Comparison of ENCODE assay signal across 31 cellular contexts in genomic region chr5:84585218-84585617, GRCh38.
"Had no signal": no experiment of that assay in that cellular context is flagged by ENCODE, and none has a peak within 500 bp of the region (broad histone marks: within the 10 kb centered on the region; RNA-seq: fewer than 3 reads in every experiment).

No MANE protein-coding gene starts in this region.

- H3K4me2 ChIP-seq: SK-N-SH had no signal

- H3K4me3 Mint-ChIP-seq: activated B cell treated with CpG ODN at 0.5 μM for 24 hours; activated CD4-positive, alpha-beta memory T cell treated with anti-CD3 and anti-CD28 coated beads for 36 hours; activated naive CD4-positive, alpha-beta T cell treated with anti-CD3 and anti-CD28 coated beads for 36 hours; activated T-cell treated with anti-CD3 and anti-CD28 coated beads, Interleukin-2, amount 50 U/mL, for 4 hours; activated T-helper 1 cell treated with anti-CD3 and anti-CD28 coated beads, Interleukin-12 subunit alpha, Interleukin-12 subunit beta, Interleukin-2, Interleukin-4 antibody, amounts not matched to agents 30 ng/mL and 10 ng/mL and 1 ng/mL, durations not matched to agents 14 hours and 24 hours and 36 hours; brain; T-helper 1 cell treated with Interleukin-12 subunit alpha and Interleukin-12 subunit beta and Interleukin-4 antibody, amounts not matched to agents 30 μg/mL and 1 μg/mL, for 36 hours; T-helper 2 cell treated with Interferon-gamma antibody and Interleukin-4, amounts not matched to agents 5 μg/mL and 100 μg/mL, for 36 hours had no signal

- H3K9ac ChIP-seq: SK-N-SH had no signal

- H3K27ac ChIP-seq: Peyer's patch, SJSA1 had no signal

- H3K27ac Mint-ChIP-seq: activated B cell treated with CpG ODN at 0.5 μM for 24 hours; activated CD4-positive, alpha-beta memory T cell treated with anti-CD3 and anti-CD28 coated beads for 36 hours; activated naive CD4-positive, alpha-beta T cell treated with anti-CD3 and anti-CD28 coated beads for 36 hours; activated naive CD4-positive, alpha-beta T cell treated with anti-CD3 and anti-CD28 coated beads, Interleukin-2, amount 50 U/mL, for 72 hours; activated T-helper 1 cell treated with anti-CD3 and anti-CD28 coated beads, Interleukin-12 subunit alpha, Interleukin-12 subunit beta, Interleukin-2, Interleukin-4 antibody, amounts not matched to agents 30 ng/mL and 10 ng/mL and 1 ng/mL, durations not matched to agents 14 hours and 24 hours and 36 hours; brain; T-helper 1 cell treated with Interleukin-12 subunit alpha and Interleukin-12 subunit beta and Interleukin-4 antibody, amounts not matched to agents 30 μg/mL and 1 μg/mL, for 36 hours; T-helper 2 cell treated with Interferon-gamma antibody and Interleukin-4, amounts not matched to agents 5 μg/mL and 100 μg/mL, for 36 hours had no signal

- H3K36me3 ChIP-seq: Peyer's patch, SJSA1 had no signal

- H3K9me3 ChIP-seq: Peyer's patch, SJSA1, SK-N-SH had no signal

- H3K36me3 Mint-ChIP-seq: activated CD4-positive, alpha-beta memory T cell treated with anti-CD3 and anti-CD28 coated beads for 36 hours; activated naive CD4-positive, alpha-beta T cell treated with anti-CD3 and anti-CD28 coated beads, Interleukin-2, amount 50 U/mL, for 72 hours; brain had no signal

- H3K9me3 Mint-ChIP-seq: activated B cell treated with CpG ODN at 0.5 μM for 24 hours; activated CD4-positive, alpha-beta memory T cell treated with anti-CD3 and anti-CD28 coated beads for 36 hours; activated T-cell treated with anti-CD3 and anti-CD28 coated beads, Interleukin-2, amount 50 U/mL, for 4 hours; activated T-helper 1 cell treated with anti-CD3 and anti-CD28 coated beads, Interleukin-12 subunit alpha, Interleukin-12 subunit beta, Interleukin-2, Interleukin-4 antibody, amounts not matched to agents 30 ng/mL and 10 ng/mL and 1 ng/mL, durations not matched to agents 14 hours and 24 hours and 36 hours; T-helper 1 cell treated with Interleukin-12 subunit alpha and Interleukin-12 subunit beta and Interleukin-4 antibody, amounts not matched to agents 30 μg/mL and 1 μg/mL, for 36 hours; T-helper 2 cell treated with Interferon-gamma antibody and Interleukin-4, amounts not matched to agents 5 μg/mL and 100 μg/mL, for 36 hours had no signal

- H3K4me1 Mint-ChIP-seq: activated B cell treated with CpG ODN at 0.5 μM for 24 hours, brain had no signal

- H3K4me3 ChIP-seq: Peyer's patch, SJSA1 had no signal

- H3K4me1 ChIP-seq: Peyer's patch, SJSA1 had no signal

- H3K27me3 ChIP-seq: Peyer's patch, SJSA1 had no signal

- ATAC-seq: activated naive CD4-positive, alpha-beta T cell treated with anti-CD3 and anti-CD28 coated beads, Interleukin-2, amount 50 U/mL, for 72 hours; activated T-cell treated with anti-CD3 and anti-CD28 coated beads, Interleukin-2, amount 50 U/mL, for 4 hours had no signal

- DNase-seq: activated B cell treated with CpG ODN at 0.5 μM for 24 hours; activated CD4-positive, alpha-beta memory T cell treated with anti-CD3 and anti-CD28 coated beads for 36 hours; activated CD4-positive, alpha-beta T cell treated with anti-CD3 and anti-CD28 coated beads for 4 hours; activated CD4-positive, alpha-beta T cell treated with anti-CD3 and anti-CD28 coated beads, Interleukin-2, amount 50 U/mL, for 1 hour; activated CD4-positive, CD25-positive, alpha-beta regulatory T cell treated with anti-CD3 and anti-CD28 coated beads, Interleukin-2, amount 50 U/mL, for 72 hours; activated CD8-positive, alpha-beta memory T cell treated with anti-CD3 and anti-CD28 coated beads, Interleukin-2, amount 50 U/mL, for 4 hours; activated gamma-delta T cell treated with Interleukin-2 at 50 U/mL for 16 hours; activated naive CD4-positive, alpha-beta T cell treated with anti-CD3 and anti-CD28 coated beads for 36 hours; activated T-cell treated with anti-CD3 and anti-CD28 coated beads for 4 hours; activated T-cell treated with anti-CD3 and anti-CD28 coated beads, Interleukin-2, amount 50 U/mL, for 4 hours; anterior cingulate cortex; caudate nucleus; Karpas-422; NCI-H1105; NCI-H1417 treated with DMSO at 0.1 percent for 48 hours; NCI-H187 treated with DMSO at 0.1 percent for 48 hours; NCI-H2081; NCI-H2171 treated with DMSO at 0.1 percent for 48 hours; NCI-H2227 treated with DMSO at 0.1 percent for 48 hours; NCI-H446; NCI-H524; Peyer's patch; RPMI8226; SHP77 treated with DMSO at 0.1 percent for 48 hours; SK-N-SH had no signal

- H3K27me3 Mint-ChIP-seq: activated B cell treated with CpG ODN at 0.5 μM for 24 hours; activated CD4-positive, alpha-beta memory T cell treated with anti-CD3 and anti-CD28 coated beads for 36 hours; brain had no signal
